Comparison of ENCODE assay signal across 17 cellular contexts in the genomic region with DNA sequence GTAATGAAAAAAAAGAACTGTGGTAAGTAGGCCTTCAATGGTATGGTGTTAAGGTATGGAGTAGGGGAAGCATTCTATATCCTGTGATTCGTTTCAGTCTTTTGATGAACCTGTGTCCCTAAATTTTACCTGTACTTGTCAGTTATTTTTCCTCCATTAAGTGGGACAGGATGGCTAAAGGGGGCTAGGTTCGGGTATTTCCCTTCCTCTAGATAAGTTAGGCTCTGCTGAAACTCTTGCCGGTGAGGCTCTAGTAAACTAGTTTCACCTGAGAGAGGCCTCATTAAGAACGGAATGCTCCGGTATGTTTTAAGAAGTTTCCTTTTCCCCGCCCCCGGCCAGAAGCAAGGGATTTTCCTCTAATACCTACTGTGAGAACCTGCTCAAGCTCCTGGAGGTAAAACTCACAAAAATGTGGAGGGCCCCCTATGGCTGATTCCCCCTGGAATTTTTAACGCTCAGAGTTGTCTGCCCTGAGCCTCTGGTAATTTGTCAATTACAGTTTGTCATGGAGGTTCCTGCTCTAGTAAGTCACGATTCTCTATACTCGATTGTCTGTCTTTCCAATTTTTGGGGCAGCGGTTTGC.
DNase-seq lines count a peak whose midpoint lies in the region; ATAC-seq, FAIRE-seq and TF ChIP-seq lines count a peak whose summit lies in the region.
"Had no signal": no experiment of that assay in that cellular context is flagged by ENCODE, and none has a peak within 500 bp of the region (broad histone marks: within the 10 kb centered on the region; RNA-seq: fewer than 3 reads in every experiment).

No MANE protein-coding gene starts in this region.

- H3K4me2 ChIP-seq in GM12878 (ENCODE audit: control insufficient read depth, insufficient read depth) (no peak overlapping the region), neuronal stem cell (ENCODE audit: insufficient read depth, low read length, poor library complexity, severe bottlenecking) (no peak overlapping the region), GM23248 (ENCODE audit: unreplicated experiment) (no peak overlapping the region)

- H3K36me3 ChIP-seq in GM12878 (ENCODE audit: control insufficient read depth in 2 of 2, insufficient read depth in 2 of 2, low read length in 1 of 2): no peaks in the 10 kb centered on the region
- H3K36me3 ChIP-seq in iPS-18a (ENCODE audit: control insufficient read depth, low read depth, low read length): no peaks in the 10 kb centered on the region
- H3K36me3 ChIP-seq in neuronal stem cell (replicated peaks in 1 of 2; ENCODE audit: control insufficient read depth in 2 of 2, insufficient read depth in 2 of 2, low read length in 2 of 2): no peaks in the 10 kb centered on the region
- no peaks in the 10 kb centered on the region for H3K36me3 ChIP-seq in GM23248 (ENCODE audit: low read depth)
- H3K36me3 ChIP-seq: BLaER1 treated with 17β-estradiol and CSF1 and Interleukin-3, amounts not matched to agents 10 nM and 100 nM had no signal

- H3K27me3 ChIP-seq in GM12878 (replicated peaks in 1 of 2; ENCODE audit: control insufficient read depth in 2 of 2, insufficient read depth in 2 of 2, low read length in 1 of 2): no peaks in the 10 kb centered on the region
- H3K27me3 ChIP-seq in iPS-18a (ENCODE audit: control insufficient read depth, insufficient read depth, low read length): no peaks in the 10 kb centered on the region
- H3K27me3 ChIP-seq in neuronal stem cell (ENCODE audit: control insufficient read depth in 3 of 3, insufficient read depth in 3 of 3, low read depth in 1 of 3, low read length in 3 of 3): no peaks in the 10 kb centered on the region
- no peaks in the 10 kb centered on the region for H3K27me3 ChIP-seq in GM23248 (replicated peaks; ENCODE audit: insufficient read depth)
- H3K27me3 ChIP-seq: BLaER1 treated with 17β-estradiol and CSF1 and Interleukin-3, amounts not matched to agents 10 nM and 100 nM had no signal

- H4K91ac ChIP-seq in neuronal stem cell (ENCODE audit: low read depth, low read length, poor library complexity): no peak overlapping the region

- H2AFZ ChIP-seq in GM12878 (ENCODE audit: control insufficient read depth, low read depth, low read length) (no peak overlapping the region), neuronal stem cell (ENCODE audit: low read length) (peak overlapping the region; percentile 47), GM23248 (no peak overlapping the region)

- no peaks in the 10 kb centered on the region for H3K79me1 ChIP-seq in neuronal stem cell (ENCODE audit: low read depth, low read length)

- H3K27ac ChIP-seq in GM12878 (ENCODE audit: control insufficient read depth, insufficient read depth) (no peak overlapping the region), iPS-18a (ENCODE audit: low read length) (peak overlapping the region; percentile 13), neuronal stem cell (replicated peaks; ENCODE audit: low read length) (no peak overlapping the region), GM23248 (no peak overlapping the region)
- H3K27ac ChIP-seq: BLaER1 treated with 17β-estradiol and CSF1 and Interleukin-3, amounts not matched to agents 10 nM and 100 nM had no signal

- no peak for TF ChIP-seq EP300 in GM12878 (IDR thresholded peaks at IDR 0.05; ENCODE audit: borderline replicate concordance in 1 of 2, control insufficient read depth in 1 of 2, low read depth in 2 of 2, low read length in 2 of 2)

- TF ChIP-seq POLR2A in GM12892 (IDR thresholded peaks at IDR 0.05; ENCODE audit: low read depth, low read length) (no peak), GM12878 (IDR thresholded peaks at IDR 0.05; ENCODE audit: low read depth, low read length) (no peak)

- 63% methylated on average over 11 of the region's 11 CpGs for WGBS in GM12878 (ENCODE audit: insufficient coverage, insufficient replicate concordance, low lambda C conversion rate, missing lambda C conversion rate)
- WGBS in neuronal stem cell (ENCODE audit: extremely low coverage in 2 of 2, insufficient read length in 2 of 2, insufficient replicate concordance in 1 of 2), 2 donors: no CpG with 5 or more reads among the region's 11 CpGs
- 53 to 56% methylated on average over 11 of the region's 11 CpGs for WGBS in GM23248 (ENCODE audit: low coverage in 1 of 2, low lambda C conversion rate in 2 of 2, missing lambda C conversion rate in 2 of 2), 2 experiments

- DNase-seq in GM12892 (ENCODE audit: insufficient read length): no peak
- no peak for DNase-seq in GM12878 (ENCODE audit: low read depth, low spot score)
- no peak for DNase-seq in neuronal stem cell (ENCODE audit: low spot score)
- no peak for DNase-seq in cerebellar nuclear complex (lab: John Stamatoyannopoulos, UW)
- no peak for DNase-seq in SIG-M5 (lab: John Stamatoyannopoulos, UW)
- no peak for DNase-seq in NCI-H2196 treated with DMSO at 0.1 percent for 48 hours (lab: John Stamatoyannopoulos, UW; ENCODE audit: unreplicated experiment)
- no peak for DNase-seq in GM23248
- DNase-seq: NCI-H1092, NCI-H1694, NCI-H510A treated with DMSO at 0.1 percent for 48 hours, SHP77 had no signal

- no peak for TF ChIP-seq RAD21 in GM12878 (IDR thresholded peaks at IDR 0.05; ENCODE audit: insufficient read depth, low read depth, low read length)

- H3K4ac ChIP-seq in neuronal stem cell (ENCODE audit: low read length): no peak overlapping the region

- no peak overlapping the region for H3K14ac ChIP-seq in neuronal stem cell (ENCODE audit: low read length)

- no TSS peak for BruUV-seq in GM12878 (replicated peaks; lab: Mats Ljungman, UMichigan)

- no peak overlapping the region for H3K9ac ChIP-seq in GM12878 (ENCODE audit: control insufficient read depth, insufficient read depth, low read length)
- H3K9ac ChIP-seq in iPS-18a (ENCODE audit: low read length): no peak overlapping the region
- H3K9ac ChIP-seq in neuronal stem cell (ENCODE audit: low read depth, low read length, poor library complexity): no peak overlapping the region
- no peak overlapping the region for H3K9ac ChIP-seq in GM23248
- H3K9ac ChIP-seq: BLaER1 treated with 17β-estradiol and CSF1 and Interleukin-3, amounts not matched to agents 10 nM and 100 nM had no signal

- POLR2A ChIA-PET in GM12878 (lab: Charles Lee): no interaction called here

- RAD21 ChIA-PET in GM12878 (lab: Charles Lee; ENCODE audit: unreplicated experiment): interaction anchor here (0.9 kb wide), 1 partner anchor 84 kb away, joined by 3 read pairs; no protein-coding TSS in a partner anchor

- peak; percentile 49 for ATAC-seq in GM12878
- ATAC-seq: HCT116, K562 had no signal

- no peak overlapping the region for H2BK12ac ChIP-seq in neuronal stem cell (ENCODE audit: low read length)

- no peak overlapping the region for H3K18ac ChIP-seq in neuronal stem cell (ENCODE audit: low read length)

- H3K4me3 ChIP-seq in GM12878: no peak overlapping the region
- no peak overlapping the region for H3K4me3 ChIP-seq in iPS-18a (ENCODE audit: low read length)
- no peak overlapping the region for H3K4me3 ChIP-seq in neuronal stem cell (ENCODE audit: low read length in 2 of 2)
- no peak overlapping the region for H3K4me3 ChIP-seq in GM23248
- H3K4me3 ChIP-seq: BLaER1 treated with 17β-estradiol and CSF1 and Interleukin-3, amounts not matched to agents 10 nM and 100 nM; K562 had no signal

- TF ChIP-seq CTCF in GM12878 (IDR thresholded peaks at IDR 0.05 in 2 of 3, conservative IDR thresholded peaks at IDR 0.05 in 1 of 3; ENCODE audit: control insufficient read depth in 2 of 3, extremely low read depth in 1 of 3, insufficient read depth in 1 of 3, low read depth in 3 of 3, low read length in 3 of 3): no peak

- FAIRE-seq in GM12892 (lab: Jason Lieb, UNC) (peak; percentile 38), GM12878 (lab: Jason Lieb, UNC) (no peak)
- FAIRE-seq: HTR-8/SVneo, K562, RCC 7860 had no signal

- no peaks in the 10 kb centered on the region for H3K79me2 ChIP-seq in GM12878 (ENCODE audit: control insufficient read depth, insufficient read depth, low read length)
- H3K79me2 ChIP-seq in GM23248 (ENCODE audit: insufficient read depth): no peaks in the 10 kb centered on the region

- no peak overlapping the region for H3K23ac ChIP-seq in neuronal stem cell (ENCODE audit: low read depth, low read length, poor library complexity)

- in situ Hi-C loops in GM12878 (cut with MboI) (no loop called here), GM23248 (cut with MboI) (no loop called here)

- intact Hi-C loops in GM12878 (cut with micrococcal nuclease; ENCODE audit: unreplicated experiment): no loop called here

- H3K9me3 ChIP-seq in GM12878 (replicated peaks; ENCODE audit: control insufficient read depth, insufficient read depth, low read length) (peaks cover 8% of the 10 kb centered on the region; the same call in 2 of the 3 replicates), iPS-18a (ENCODE audit: control insufficient read depth, low read depth, low read length) (peaks cover 7% of the 10 kb centered on the region), neuronal stem cell (replicated peaks in 1 of 2; ENCODE audit: control insufficient read depth in 2 of 2, insufficient read depth in 1 of 2, low read depth in 1 of 2, low read length in 2 of 2) (peaks cover 0 to 7% of the 10 kb centered on the region in 2 donors), GM23248 (ENCODE audit: low read depth) (no peaks in the 10 kb centered on the region)

- H3F3A ChIP-seq in GM23248 (ENCODE audit: insufficient read depth): no peaks in the 10 kb centered on the region

- no peak overlapping the region for H4K8ac ChIP-seq in neuronal stem cell (ENCODE audit: low read depth, low read length)

- CTCF ChIA-PET in GM12878 (lab: Yijun Ruan, JAX): interaction anchor here (1.7 to 1.9 kb wide), 2 partner anchors 9 to 90 kb away, joined by 4 to 8 read pairs; no protein-coding TSS in a partner anchor

- H2AK5ac ChIP-seq in neuronal stem cell (ENCODE audit: low read depth, low read length): no peak overlapping the region

- H3K4me1 ChIP-seq in GM12878 (ENCODE audit: control insufficient read depth, insufficient read depth, low read length) (peaks cover 17% of the 10 kb centered on the region), iPS-18a (ENCODE audit: control insufficient read depth, low read depth, low read length) (peaks cover 13% of the 10 kb centered on the region), neuronal stem cell (ENCODE audit: control insufficient read depth in 2 of 2, insufficient read depth in 1 of 2, low read depth in 1 of 2, low read length in 2 of 2) (peaks cover 3 to 6% of the 10 kb centered on the region in 2 donors), GM23248 (ENCODE audit: insufficient read depth) (no peaks in the 10 kb centered on the region)

- no peaks in the 10 kb centered on the region for H4K20me1 ChIP-seq in GM12878 (ENCODE audit: control insufficient read depth, insufficient read depth)
- no peaks in the 10 kb centered on the region for H4K20me1 ChIP-seq in GM23248 (ENCODE audit: insufficient read depth)
- H4K20me1 ChIP-seq: BLaER1 treated with 17β-estradiol and CSF1 and Interleukin-3, amounts not matched to agents 10 nM and 100 nM had no signal

- no peaks in the 10 kb centered on the region for H3K9me2 ChIP-seq in GM23248 (ENCODE audit: insufficient read depth)

- no peak overlapping the region for H2BK5ac ChIP-seq in neuronal stem cell (ENCODE audit: low read length)

- H2BK120ac ChIP-seq in neuronal stem cell (ENCODE audit: low read depth, low read length): no peak overlapping the region

- H2BK15ac ChIP-seq in neuronal stem cell (ENCODE audit: low read length): no peak overlapping the region

- SMC1A ChIA-PET in GM12878 (lab: Charles Lee; ENCODE audit: uncharacterized antibody, unreplicated experiment): interaction anchor here (0.7 to 2.5 kb wide), 3 partner anchors 12 to 924 kb away, joined by 3 to 10 read pairs (median 3); no protein-coding TSS in a partner anchor
